In the genomic region with DNA sequence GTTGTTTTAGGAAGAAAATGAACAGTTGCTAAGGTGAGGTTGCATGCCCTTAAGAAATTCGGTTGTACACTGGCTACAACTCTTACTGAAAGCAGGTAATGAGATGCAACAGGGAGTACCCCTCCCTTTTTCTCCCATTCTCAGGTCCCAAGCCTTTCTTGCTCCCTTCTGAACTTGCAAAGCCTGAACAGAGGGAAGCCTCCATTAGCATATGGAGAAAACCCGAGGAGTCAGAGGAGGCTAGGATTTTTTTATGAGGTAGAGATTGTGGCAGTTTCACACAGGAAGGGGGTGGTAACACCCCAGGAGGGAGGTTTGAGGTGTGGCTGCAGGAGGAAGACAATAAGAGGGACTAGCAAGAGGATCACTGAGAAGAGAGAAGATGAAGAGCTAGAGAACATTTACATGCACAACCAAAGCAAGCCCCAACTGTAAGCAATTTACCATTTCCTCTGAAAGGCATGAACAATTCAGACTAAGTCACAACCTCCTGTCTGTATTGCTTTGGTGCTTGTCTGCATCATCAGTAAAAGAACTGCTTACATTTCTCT, we compare ENCODE assay signal across 24 cellular contexts.
A peak's percentile ranks its signal among the peaks of the same experiment; 100 is the strongest.
DNase-seq lines count a peak whose midpoint lies in the region; ATAC-seq and TF ChIP-seq lines count a peak whose summit lies in the region.
"Had no signal": no experiment of that assay in that cellular context is flagged by ENCODE, and none has a peak within 500 bp of the region (broad histone marks: within the 10 kb centered on the region; RNA-seq: fewer than 3 reads in every experiment).

No MANE protein-coding gene starts in this region.

- H3K27me3 ChIP-seq in DND-41 (ENCODE audit: insufficient read depth, low read length, poor library complexity) (no peaks in the 10 kb centered on the region), vagina (no peaks in the 10 kb centered on the region)
- H3K27me3 ChIP-seq: ascending aorta, hepatocyte, Peyer's patch, SJCRH30 had no signal

- H3K9me3 ChIP-seq in DND-41 (ENCODE audit: insufficient read depth, low read length, severe bottlenecking) (no peaks in the 10 kb centered on the region), vagina (no peaks in the 10 kb centered on the region)
- H3K9me3 ChIP-seq: A549, ascending aorta, mucosa of descending colon, Peyer's patch, psoas muscle, SJCRH30 had no signal

- H3K27me3 Mint-ChIP-seq in activated CD8-positive, alpha-beta memory T cell treated with anti-CD3 and anti-CD28 coated beads, Interleukin-2, amount 10 ng/mL, durations not matched to agents 7 days and 5 days: peaks cover 10% of the 10 kb centered on the region
- H3K27me3 Mint-ChIP-seq in T-helper 2 cell treated with Interferon-gamma antibody and Interleukin-4, amounts not matched to agents 5 μg/mL and 100 μg/mL, for 36 hours (ENCODE audit: low read depth): peaks cover 21% of the 10 kb centered on the region

- peak; percentile 82 for ATAC-seq in activated CD8-positive, alpha-beta memory T cell treated with anti-CD3 and anti-CD28 coated beads, Interleukin-2, amount 10 ng/mL, durations not matched to agents 7 days and 5 days
- ATAC-seq in DND-41 (ENCODE audit: insufficient read depth, low read depth): peak; percentile 81
- ATAC-seq: A549, HepG2, mucosa of descending colon, psoas muscle had no signal

- TF ChIP-seq CTCF in DND-41 (IDR thresholded peaks at IDR 0.05; ENCODE audit: borderline replicate concordance, extremely low read depth, low read length, poor library complexity, severe bottlenecking): no peak
- TF ChIP-seq CTCF in vagina (IDR thresholded peaks at IDR 0.05): no peak

- H3K4me1 ChIP-seq in DND-41 (ENCODE audit: insufficient read depth, low read length) (peaks cover 11% of the 10 kb centered on the region), vagina (no peaks in the 10 kb centered on the region)
- H3K4me1 ChIP-seq: A549, ascending aorta, Peyer's patch, psoas muscle, SJCRH30 had no signal

- no peak overlapping the region for H3K9ac ChIP-seq in DND-41 (ENCODE audit: low read depth, low read length)

- intact Hi-C loops in vagina (cut with DNase I): no loop called here

- H3K4me3 Mint-ChIP-seq in activated CD8-positive, alpha-beta memory T cell treated with anti-CD3 and anti-CD28 coated beads, Interleukin-2, amount 10 ng/mL, durations not matched to agents 7 days and 5 days: no peak overlapping the region
- H3K4me3 Mint-ChIP-seq in T-helper 2 cell treated with Interferon-gamma antibody and Interleukin-4, amounts not matched to agents 5 μg/mL and 100 μg/mL, for 36 hours: peak overlapping the region; percentile 4

- DNase-seq in activated CD8-positive, alpha-beta memory T cell treated with anti-CD3 and anti-CD28 coated beads, Interleukin-2, amount 10 ng/mL, durations not matched to agents 7 days and 5 days: peak; percentile 62
- DNase-seq in activated CD8-positive, alpha-beta memory T cell treated with anti-CD3 and anti-CD28 coated beads, Interleukin-2, amount 50 U/mL, for 48 hours: no peak
- DNase-seq in DND-41 (peak; percentile 53), iPS-NIHi7 (ENCODE audit: extremely low spot score) (peak; percentile 33), vagina (ENCODE audit: extremely low spot score in 2 of 2) (no peak), retina (no peak), NAMALWA (ENCODE audit: low spot score) (no peak)
- no peak for DNase-seq in T-helper 2 cell treated with Interferon-gamma antibody and Interleukin-4, amounts not matched to agents 5 μg/mL and 100 μg/mL, for 36 hours (ENCODE audit: low spot score)
- DNase-seq: activated CD8-positive, alpha-beta memory T cell treated with anti-CD3 and anti-CD28 coated beads for 24 hours; Calu3; EL; islet precursor cell; mucosa of descending colon; NCI-H1417 treated with DMSO at 0.1 percent for 48 hours; NCI-H510A treated with DMSO at 0.1 percent for 48 hours; Peyer's patch; psoas muscle; SJCRH30 had no signal

- H3K36me3 ChIP-seq in DND-41 (ENCODE audit: insufficient read depth, low read length) (no peaks in the 10 kb centered on the region), vagina (no peaks in the 10 kb centered on the region)
- H3K36me3 ChIP-seq: ascending aorta, Peyer's patch, SJCRH30 had no signal

- H3K36me3 Mint-ChIP-seq in activated CD8-positive, alpha-beta memory T cell treated with anti-CD3 and anti-CD28 coated beads, Interleukin-2, amount 10 ng/mL, durations not matched to agents 7 days and 5 days: peaks cover 6% of the 10 kb centered on the region
- H3K36me3 Mint-ChIP-seq in T-helper 2 cell treated with Interferon-gamma antibody and Interleukin-4, amounts not matched to agents 5 μg/mL and 100 μg/mL, for 36 hours (ENCODE audit: low read depth): no peaks in the 10 kb centered on the region

- CTCF ChIA-PET in activated CD8-positive, alpha-beta memory T cell treated with anti-CD3 and anti-CD28 coated beads, Interleukin-2, amount 10 ng/mL, durations not matched to agents 7 days and 5 days (lab: Charles Lee): no interaction called here

- H3K9me3 Mint-ChIP-seq in activated CD8-positive, alpha-beta memory T cell treated with anti-CD3 and anti-CD28 coated beads, Interleukin-2, amount 10 ng/mL, durations not matched to agents 7 days and 5 days (ENCODE audit: low read depth): peaks cover 2% of the 10 kb centered on the region
- no peaks in the 10 kb centered on the region for H3K9me3 Mint-ChIP-seq in T-helper 2 cell treated with Interferon-gamma antibody and Interleukin-4, amounts not matched to agents 5 μg/mL and 100 μg/mL, for 36 hours

- no peak overlapping the region for H3K4me2 ChIP-seq in DND-41 (ENCODE audit: insufficient read depth, low read length)
- H3K4me2 ChIP-seq: A549, hepatocyte had no signal

- no peaks in the 10 kb centered on the region for H3K79me2 ChIP-seq in DND-41 (ENCODE audit: insufficient read depth, low read length)
- H3K79me2 ChIP-seq: hepatocyte had no signal

- no peak for TF ChIP-seq POLR2A in vagina (IDR thresholded peaks at IDR 0.05)

- no peak overlapping the region; the same call in 1 of the 2 replicates for H2AFZ ChIP-seq in DND-41 (ENCODE audit: low read depth, low read length)
- H2AFZ ChIP-seq: hepatocyte had no signal

- H3K4me3 ChIP-seq in DND-41 (ENCODE audit: low read depth in 1 of 2, low read length in 2 of 2) (no peak overlapping the region), vagina (no peak overlapping the region)
- H3K4me3 ChIP-seq: A549, ascending aorta, hepatocyte, mucosa of descending colon, Peyer's patch, psoas muscle, SJCRH30 had no signal

- no peak overlapping the region; the same call in 1 of the 2 replicates for H3K27ac ChIP-seq in DND-41 (ENCODE audit: low read length)
- no peak overlapping the region for H3K27ac ChIP-seq in vagina
- H3K27ac ChIP-seq: A549, ascending aorta, epithelial cell of prostate, hepatocyte, Peyer's patch, psoas muscle, SJCRH30, VCaP had no signal

- peaks cover 41% of the 10 kb centered on the region for H3K4me1 Mint-ChIP-seq in activated CD8-positive, alpha-beta memory T cell treated with anti-CD3 and anti-CD28 coated beads, Interleukin-2, amount 10 ng/mL, durations not matched to agents 7 days and 5 days
- peaks cover 11% of the 10 kb centered on the region for H3K4me1 Mint-ChIP-seq in T-helper 2 cell treated with Interferon-gamma antibody and Interleukin-4, amounts not matched to agents 5 μg/mL and 100 μg/mL, for 36 hours (ENCODE audit: low read depth)

- no peaks in the 10 kb centered on the region for H4K20me1 ChIP-seq in DND-41 (ENCODE audit: insufficient read depth, low read length)

- peak overlapping the region; percentile 72 for H3K27ac Mint-ChIP-seq in activated CD8-positive, alpha-beta memory T cell treated with anti-CD3 and anti-CD28 coated beads, Interleukin-2, amount 10 ng/mL, durations not matched to agents 7 days and 5 days
- H3K27ac Mint-ChIP-seq in T-helper 2 cell treated with Interferon-gamma antibody and Interleukin-4, amounts not matched to agents 5 μg/mL and 100 μg/mL, for 36 hours: no peak overlapping the region

Comparison
In these comparisons a context has a peak if more than half of its experiments do, and no peak if none do; other contexts are left out.
1. DNase-seq: peak in activated CD8-positive, alpha-beta memory T cell treated with anti-CD3 and anti-CD28 coated beads, Interleukin-2, amount 10 ng/mL, durations not matched to agents 7 days and 5 days (single experiment), DND-41 (single experiment) and iPS-NIHi7 (single experiment); none in activated CD8-positive, alpha-beta memory T cell treated with anti-CD3 and anti-CD28 coated beads, Interleukin-2, amount 50 U/mL, for 48 hours (single experiment), T-helper 2 cell treated with Interferon-gamma antibody and Interleukin-4, amounts not matched to agents 5 μg/mL and 100 μg/mL, for 36 hours (single experiment), vagina (0 of 2), retina (single experiment) and NAMALWA (single experiment).